8 cellular contexts compared by ENCODE assay signal in the genomic region with DNA sequence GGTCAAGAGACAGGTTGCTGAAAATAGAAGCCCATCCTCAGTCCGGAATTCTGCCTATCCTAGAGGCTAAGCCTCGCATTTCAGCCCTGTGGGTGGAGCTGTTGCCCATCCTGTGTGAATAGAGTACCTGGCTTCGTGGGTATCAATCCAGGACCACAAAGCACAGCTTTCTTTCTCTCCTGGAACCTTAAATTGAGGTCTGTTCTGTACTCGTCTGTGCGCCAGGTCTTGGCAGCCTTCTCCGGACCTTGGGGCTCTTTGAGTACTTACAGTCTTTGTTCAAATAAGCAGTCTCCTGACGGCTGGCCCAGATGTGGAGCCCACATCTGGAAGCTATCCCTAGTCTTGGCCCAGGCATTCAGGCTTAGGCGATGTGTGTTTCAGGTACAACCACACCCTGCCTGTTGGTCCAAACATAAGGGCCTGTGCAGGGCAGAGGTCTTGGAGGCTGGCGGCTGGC.
DNase-seq lines count a peak whose midpoint lies in the region; ATAC-seq and TF ChIP-seq lines count a peak whose summit lies in the region.

No MANE protein-coding gene starts in this region.

- H3K27ac Mint-ChIP-seq in osteocyte (ENCODE audit: unreplicated experiment): no peak overlapping the region
- no peak overlapping the region for H3K27ac Mint-ChIP-seq in T-helper 2 cell treated with Interferon-gamma antibody and Interleukin-4, amounts not matched to agents 5 μg/mL and 100 μg/mL, for 36 hours

- no peaks in the 10 kb centered on the region for H3K36me3 Mint-ChIP-seq in osteocyte (ENCODE audit: unreplicated experiment)
- H3K36me3 Mint-ChIP-seq in T-helper 2 cell treated with Interferon-gamma antibody and Interleukin-4, amounts not matched to agents 5 μg/mL and 100 μg/mL, for 36 hours (ENCODE audit: low read depth): no peaks in the 10 kb centered on the region

- no peak for ATAC-seq in HG03139 (IDR thresholded peaks at IDR 0.05; ENCODE audit: unreplicated experiment)
- no peak for ATAC-seq in GM21447 (IDR thresholded peaks at IDR 0.05; ENCODE audit: unreplicated experiment)

- H3K4me1 Mint-ChIP-seq in osteocyte (ENCODE audit: unreplicated experiment): no peaks in the 10 kb centered on the region
- no peaks in the 10 kb centered on the region for H3K4me1 Mint-ChIP-seq in T-helper 2 cell treated with Interferon-gamma antibody and Interleukin-4, amounts not matched to agents 5 μg/mL and 100 μg/mL, for 36 hours (ENCODE audit: low read depth)

- H3K27me3 Mint-ChIP-seq in osteocyte (ENCODE audit: unreplicated experiment): peaks cover 22% of the 10 kb centered on the region
- peaks cover 16% of the 10 kb centered on the region for H3K27me3 Mint-ChIP-seq in T-helper 2 cell treated with Interferon-gamma antibody and Interleukin-4, amounts not matched to agents 5 μg/mL and 100 μg/mL, for 36 hours (ENCODE audit: low read depth)

- peak; percentile 16 for DNase-seq in NCI-H2171 treated with DMSO at 0.1 percent for 48 hours (lab: John Stamatoyannopoulos, UW)
- peak; percentile 60 for DNase-seq in ecto neural progenitor cell (ENCODE audit: low spot score)
- DNase-seq in osteocyte (ENCODE audit: extremely low spot score, unreplicated experiment): no peak
- no peak for DNase-seq in T-helper 2 cell treated with Interferon-gamma antibody and Interleukin-4, amounts not matched to agents 5 μg/mL and 100 μg/mL, for 36 hours (ENCODE audit: low spot score)
- no peak for DNase-seq in stimulated activated CD4-positive, alpha-beta T cell treated with anti-CD3 and anti-CD28 coated beads, Interleukin-4, amount 100 ng/mL, for 24 hours

- TF ChIP-seq CTCF in GM12872 (IDR thresholded peaks at IDR 0.05; ENCODE audit: insufficient read depth, low read depth, low read length) (peak; percentile 41; the same call in 1 of the 3 replicates), osteocyte (IDR thresholded peaks at IDR 0.05) (peak; percentile 23)

- no peak overlapping the region for H3K4me3 Mint-ChIP-seq in osteocyte (ENCODE audit: unreplicated experiment)
- H3K4me3 Mint-ChIP-seq in T-helper 2 cell treated with Interferon-gamma antibody and Interleukin-4, amounts not matched to agents 5 μg/mL and 100 μg/mL, for 36 hours: no peak overlapping the region

- no peaks in the 10 kb centered on the region for H3K9me3 Mint-ChIP-seq in osteocyte (ENCODE audit: unreplicated experiment)
- H3K9me3 Mint-ChIP-seq in T-helper 2 cell treated with Interferon-gamma antibody and Interleukin-4, amounts not matched to agents 5 μg/mL and 100 μg/mL, for 36 hours: no peaks in the 10 kb centered on the region

Comparison
In these comparisons a context has a peak if more than half of its experiments do, and no peak if none do; other contexts are left out.
1. DNase-seq: peak in NCI-H2171 treated with DMSO at 0.1 percent for 48 hours (single experiment) and ecto neural progenitor cell (single experiment); none in osteocyte (single experiment), T-helper 2 cell treated with Interferon-gamma antibody and Interleukin-4, amounts not matched to agents 5 μg/mL and 100 μg/mL, for 36 hours (single experiment) and stimulated activated CD4-positive, alpha-beta T cell treated with anti-CD3 and anti-CD28 coated beads, Interleukin-4, amount 100 ng/mL, for 24 hours (single experiment).